In genomic region chr12:110794623-110795280, GRCh38 we compare ENCODE assay signal across 20 cellular contexts. TPM values are rescaled to one million over a fixed set of nuclear protein-coding genes. Genes with fewer than 3 reads are reported as not detected.
DNase-seq lines count a peak whose midpoint lies in the region; ATAC-seq and TF ChIP-seq lines count a peak whose summit lies in the region.
"Had no signal": no experiment of that assay in that cellular context is flagged by ENCODE, and none has a peak within 500 bp of the region (broad histone marks: within the 10 kb centered on the region; RNA-seq: fewer than 3 reads in every experiment).

No MANE protein-coding gene starts in this region.

- no peaks in the 10 kb centered on the region for H4K20me1 ChIP-seq in SK-N-SH (ENCODE audit: insufficient read depth)

- H3K79me2 ChIP-seq in SK-N-SH (ENCODE audit: insufficient read depth), result no peaks in the 10 kb centered on the region

- ATAC-seq in SK-N-SH treated with all-trans-retinoic acid at 6 μM for 48 hours (no peak; the same call in 2 of the 3 replicates), lower lobe of right lung (peak; percentile 62 to 78)

- peak; percentile 39 for DNase-seq in SK-N-SH
- peak; percentile 24 to 56 for DNase-seq in cardiac fibroblast (ENCODE audit: low read depth in 2 of 2)
- no peak for DNase-seq in lower lobe of right lung
- peak; percentile 64 to 82 for DNase-seq in suprapubic skin (ENCODE audit: low spot score in 2 of 2)
- no peak for DNase-seq in kidney glomerular epithelial cell (lab: John Stamatoyannopoulos, UW)
- no peak for DNase-seq in effector CD8-positive, alpha-beta T cell (lab: John Stamatoyannopoulos, UW)
- DNase-seq in SHP77 (lab: John Stamatoyannopoulos, UW), result no peak
- DNase-seq: activated CD4-positive, alpha-beta T cell treated with anti-CD3 and anti-CD28 coated beads, Interleukin-2, amount 50 U/mL, for 1 hour; MV-4-11; NK-92 treated with Interleukin-12 subunit alpha and Interleukin-12 subunit beta, amount 100 ng/mL, for 24 hours; stimulated activated CD4-positive, alpha-beta T cell treated with anti-CD3 and anti-CD28 coated beads, Interleukin-15, amount 100 ng/mL, for 24 hours had no signal

- H3K9ac ChIP-seq in SK-N-SH, result no peak overlapping the region

- WGBS in SK-N-SH (ENCODE audit: low lambda C conversion rate), result 51% methylated on average over 6 of the region's 8 CpGs
- WGBS in suprapubic skin, result 25% methylated on average over 8 of the region's 8 CpGs

- H3K9me3 ChIP-seq in SK-N-SH (no peaks in the 10 kb centered on the region), lower lobe of right lung (no peaks in the 10 kb centered on the region), suprapubic skin (no peaks in the 10 kb centered on the region)
- H3K9me3 ChIP-seq: ascending aorta, SJSA1, thoracic aorta had no signal

- TF ChIP-seq CTCF in SK-N-SH (IDR thresholded peaks at IDR 0.05), result no peak
- TF ChIP-seq CTCF in cardiac fibroblast (IDR thresholded peaks at IDR 0.05; ENCODE audit: low read depth, low read length), result no peak
- TF ChIP-seq CTCF in lower lobe of right lung (IDR thresholded peaks at IDR 0.05), result no peak
- no peak for TF ChIP-seq CTCF in suprapubic skin (IDR thresholded peaks at IDR 0.05)

- H2AFZ ChIP-seq in SK-N-SH (ENCODE audit: low read depth), result no peak overlapping the region

- TF ChIP-seq EP300 in SK-N-SH (IDR thresholded peaks at IDR 0.05; ENCODE audit: borderline replicate concordance in 1 of 2, low read depth in 1 of 2, low read length in 1 of 2) (no peak), suprapubic skin (IDR thresholded peaks at IDR 0.05) (no peak)

- H3K4me1 ChIP-seq in SK-N-SH (ENCODE audit: control insufficient read depth in 1 of 2, insufficient read depth in 2 of 2, low read depth in 1 of 2, low read length in 1 of 2) (no peaks in the 10 kb centered on the region), lower lobe of right lung (no peaks in the 10 kb centered on the region), suprapubic skin (peaks cover 12% of the 10 kb centered on the region)
- H3K4me1 ChIP-seq: SJSA1 had no signal

- POLR2A ChIA-PET in SK-N-SH (lab: Yijun Ruan, JAX), result no interaction called here

- H3K4me3 ChIP-seq in SK-N-SH (ENCODE audit: low read depth in 2 of 2, low read length in 1 of 2), result no peak overlapping the region
- H3K4me3 ChIP-seq in cardiac fibroblast (replicated peaks in 1 of 2; ENCODE audit: low read depth in 2 of 2, low read length in 2 of 2), result no peak overlapping the region
- no peak overlapping the region for H3K4me3 ChIP-seq in lower lobe of right lung
- H3K4me3 ChIP-seq in suprapubic skin, result no peak overlapping the region
- H3K4me3 ChIP-seq: ascending aorta, SJSA1, thoracic aorta had no signal

- no peak for TF ChIP-seq POLR2A in suprapubic skin (IDR thresholded peaks at IDR 0.05)

- no peaks in the 10 kb centered on the region for H3K9me2 ChIP-seq in SK-N-SH

- intact Hi-C loops in lower lobe of right lung (cut with DNase I), result no loop called here

- H3F3A ChIP-seq in SK-N-SH (replicated peaks; ENCODE audit: insufficient read depth), result no peaks in the 10 kb centered on the region

- H3K36me3 ChIP-seq in SK-N-SH (replicated peaks in 1 of 2; ENCODE audit: control insufficient read depth in 1 of 2, insufficient read depth in 2 of 2, low read length in 1 of 2) (no peaks in the 10 kb centered on the region), lower lobe of right lung (no peaks in the 10 kb centered on the region), suprapubic skin (no peaks in the 10 kb centered on the region)
- H3K36me3 ChIP-seq: ascending aorta, SJSA1, thoracic aorta had no signal

- H3K27ac ChIP-seq in SK-N-SH (ENCODE audit: low read depth in 2 of 2, low read length in 1 of 2) (no peak overlapping the region), lower lobe of right lung (no peak overlapping the region), suprapubic skin (no peak overlapping the region)
- H3K27ac ChIP-seq: 22Rv1, ascending aorta, SJSA1, thoracic aorta had no signal

- TF ChIP-seq RAD21 in SK-N-SH (IDR thresholded peaks at IDR 0.05; ENCODE audit: low read length), result no peak

- no peaks in the 10 kb centered on the region for H3K27me3 ChIP-seq in SK-N-SH (ENCODE audit: insufficient read depth)
- H3K27me3 ChIP-seq in lower lobe of right lung (ENCODE audit: low read depth), result no peaks in the 10 kb centered on the region
- H3K27me3 ChIP-seq in suprapubic skin, result no peaks in the 10 kb centered on the region
- H3K27me3 ChIP-seq: ascending aorta, SJSA1 had no signal

- H3K4me2 ChIP-seq in SK-N-SH, result no peak overlapping the region

- CTCF ChIA-PET in SK-N-SH (lab: Yijun Ruan, JAX), result no interaction called here

TF ChIP-seq in SK-N-SH, 30 proteins besides CTCF, POLR2A, EP300 and RAD21 (continues in another document):
- no peak for TF ChIP-seq PBX3 (IDR thresholded peaks at IDR 0.05)
- TF ChIP-seq GATA2 (CRISPR knock-in tag; IDR thresholded peaks at IDR 0.05), result no peak
- TF ChIP-seq TEAD4 (IDR thresholded peaks at IDR 0.05; ENCODE audit: borderline replicate concordance, insufficient read depth), result no peak
- TF ChIP-seq POLR2AphosphoS5 (IDR thresholded peaks at IDR 0.05; ENCODE audit: low read depth, low read length), result no peak
- no peak for TF ChIP-seq MAX (IDR thresholded peaks at IDR 0.05; ENCODE audit: low read depth)
- no peak for TF ChIP-seq GABPA (IDR thresholded peaks at IDR 0.05; ENCODE audit: low read depth)
- no peak for TF ChIP-seq JUND (IDR thresholded peaks at IDR 0.05)
- no peak for TF ChIP-seq USF2 (IDR thresholded peaks at IDR 0.05; ENCODE audit: borderline replicate concordance, low read depth, low read length)

TF ChIP-seq in SK-N-SH treated with all-trans-retinoic acid at 6 μM for 48 hours, 23 proteins besides CTCF, POLR2A, EP300 and RAD21:
- TF ChIP-seq GLIS3 (CRISPR knock-in tag; IDR thresholded peaks at IDR 0.05), result no peak
- no peak for TF ChIP-seq CREB5 (CRISPR knock-in tag; IDR thresholded peaks at IDR 0.05; ENCODE audit: low read depth)

RNA-seq across cellular contexts. Expression of gene CCDC63, which starts 52.0 kb away (rescaled TPM):
- polyA plus RNA-seq in SK-N-SH (2012; rRNA removed), result not detected in 2 replicates
- polyA plus RNA-seq in SK-N-SH (2012; cell fraction: cytosol; rRNA removed), result 0.01 TPM in 1 of 2 replicates, not detected in the other
- polyA plus RNA-seq in SK-N-SH (2012; cell fraction: nucleus; rRNA removed), result not detected in 2 replicates
- total RNA-seq in lower lobe of right lung (not detected), suprapubic skin (not detected)
- total RNA-seq: ascending aorta, dermis microvascular lymphatic vessel endothelial cell, G401, mesothelial cell of epicardium, osteoblast, SJSA1, thoracic aorta had no signal

RNA-seq across cellular contexts. Expression of gene PPP1CC, which starts 52.1 kb away (rescaled TPM):
- 62.0 and 74.3 TPM in 2 replicates for polyA plus RNA-seq in SK-N-SH (2012; rRNA removed)
- 90.5 and 111 TPM in 2 replicates for polyA plus RNA-seq in SK-N-SH (2012; cell fraction: cytosol; rRNA removed)
- polyA plus RNA-seq in SK-N-SH (2012; cell fraction: nucleus; rRNA removed), result 34.3 and 68.3 TPM in 2 replicates
- total RNA-seq in lower lobe of right lung (97.8 TPM), suprapubic skin (100 to 1,000 TPM in 2 of 4 donors, 10 to 100 TPM in 2; 83.6 to 107 (median 100) TPM)

Comparison
In these comparisons a context has a peak if more than half of its experiments do, and no peak if none do; other contexts are left out.
1. DNase-seq: peak in SK-N-SH (single experiment), cardiac fibroblast (2 of 2) and suprapubic skin (2 of 2); none in lower lobe of right lung (single experiment), kidney glomerular epithelial cell (single experiment), effector CD8-positive, alpha-beta T cell (single experiment) and SHP77 (0 of 2).